ENCODE assay signal across 1 cellular context in genomic region chr17:21028192-21028591, GRCh38.
TF ChIP-seq lines count a peak whose summit lies in the region.

No MANE protein-coding gene starts in this region.

TF ChIP-seq in GM23338, 12 proteins besides CTCF, POLR2A, EP300 and RAD21 (continued from another document):
- TF ChIP-seq, protein P1, sequence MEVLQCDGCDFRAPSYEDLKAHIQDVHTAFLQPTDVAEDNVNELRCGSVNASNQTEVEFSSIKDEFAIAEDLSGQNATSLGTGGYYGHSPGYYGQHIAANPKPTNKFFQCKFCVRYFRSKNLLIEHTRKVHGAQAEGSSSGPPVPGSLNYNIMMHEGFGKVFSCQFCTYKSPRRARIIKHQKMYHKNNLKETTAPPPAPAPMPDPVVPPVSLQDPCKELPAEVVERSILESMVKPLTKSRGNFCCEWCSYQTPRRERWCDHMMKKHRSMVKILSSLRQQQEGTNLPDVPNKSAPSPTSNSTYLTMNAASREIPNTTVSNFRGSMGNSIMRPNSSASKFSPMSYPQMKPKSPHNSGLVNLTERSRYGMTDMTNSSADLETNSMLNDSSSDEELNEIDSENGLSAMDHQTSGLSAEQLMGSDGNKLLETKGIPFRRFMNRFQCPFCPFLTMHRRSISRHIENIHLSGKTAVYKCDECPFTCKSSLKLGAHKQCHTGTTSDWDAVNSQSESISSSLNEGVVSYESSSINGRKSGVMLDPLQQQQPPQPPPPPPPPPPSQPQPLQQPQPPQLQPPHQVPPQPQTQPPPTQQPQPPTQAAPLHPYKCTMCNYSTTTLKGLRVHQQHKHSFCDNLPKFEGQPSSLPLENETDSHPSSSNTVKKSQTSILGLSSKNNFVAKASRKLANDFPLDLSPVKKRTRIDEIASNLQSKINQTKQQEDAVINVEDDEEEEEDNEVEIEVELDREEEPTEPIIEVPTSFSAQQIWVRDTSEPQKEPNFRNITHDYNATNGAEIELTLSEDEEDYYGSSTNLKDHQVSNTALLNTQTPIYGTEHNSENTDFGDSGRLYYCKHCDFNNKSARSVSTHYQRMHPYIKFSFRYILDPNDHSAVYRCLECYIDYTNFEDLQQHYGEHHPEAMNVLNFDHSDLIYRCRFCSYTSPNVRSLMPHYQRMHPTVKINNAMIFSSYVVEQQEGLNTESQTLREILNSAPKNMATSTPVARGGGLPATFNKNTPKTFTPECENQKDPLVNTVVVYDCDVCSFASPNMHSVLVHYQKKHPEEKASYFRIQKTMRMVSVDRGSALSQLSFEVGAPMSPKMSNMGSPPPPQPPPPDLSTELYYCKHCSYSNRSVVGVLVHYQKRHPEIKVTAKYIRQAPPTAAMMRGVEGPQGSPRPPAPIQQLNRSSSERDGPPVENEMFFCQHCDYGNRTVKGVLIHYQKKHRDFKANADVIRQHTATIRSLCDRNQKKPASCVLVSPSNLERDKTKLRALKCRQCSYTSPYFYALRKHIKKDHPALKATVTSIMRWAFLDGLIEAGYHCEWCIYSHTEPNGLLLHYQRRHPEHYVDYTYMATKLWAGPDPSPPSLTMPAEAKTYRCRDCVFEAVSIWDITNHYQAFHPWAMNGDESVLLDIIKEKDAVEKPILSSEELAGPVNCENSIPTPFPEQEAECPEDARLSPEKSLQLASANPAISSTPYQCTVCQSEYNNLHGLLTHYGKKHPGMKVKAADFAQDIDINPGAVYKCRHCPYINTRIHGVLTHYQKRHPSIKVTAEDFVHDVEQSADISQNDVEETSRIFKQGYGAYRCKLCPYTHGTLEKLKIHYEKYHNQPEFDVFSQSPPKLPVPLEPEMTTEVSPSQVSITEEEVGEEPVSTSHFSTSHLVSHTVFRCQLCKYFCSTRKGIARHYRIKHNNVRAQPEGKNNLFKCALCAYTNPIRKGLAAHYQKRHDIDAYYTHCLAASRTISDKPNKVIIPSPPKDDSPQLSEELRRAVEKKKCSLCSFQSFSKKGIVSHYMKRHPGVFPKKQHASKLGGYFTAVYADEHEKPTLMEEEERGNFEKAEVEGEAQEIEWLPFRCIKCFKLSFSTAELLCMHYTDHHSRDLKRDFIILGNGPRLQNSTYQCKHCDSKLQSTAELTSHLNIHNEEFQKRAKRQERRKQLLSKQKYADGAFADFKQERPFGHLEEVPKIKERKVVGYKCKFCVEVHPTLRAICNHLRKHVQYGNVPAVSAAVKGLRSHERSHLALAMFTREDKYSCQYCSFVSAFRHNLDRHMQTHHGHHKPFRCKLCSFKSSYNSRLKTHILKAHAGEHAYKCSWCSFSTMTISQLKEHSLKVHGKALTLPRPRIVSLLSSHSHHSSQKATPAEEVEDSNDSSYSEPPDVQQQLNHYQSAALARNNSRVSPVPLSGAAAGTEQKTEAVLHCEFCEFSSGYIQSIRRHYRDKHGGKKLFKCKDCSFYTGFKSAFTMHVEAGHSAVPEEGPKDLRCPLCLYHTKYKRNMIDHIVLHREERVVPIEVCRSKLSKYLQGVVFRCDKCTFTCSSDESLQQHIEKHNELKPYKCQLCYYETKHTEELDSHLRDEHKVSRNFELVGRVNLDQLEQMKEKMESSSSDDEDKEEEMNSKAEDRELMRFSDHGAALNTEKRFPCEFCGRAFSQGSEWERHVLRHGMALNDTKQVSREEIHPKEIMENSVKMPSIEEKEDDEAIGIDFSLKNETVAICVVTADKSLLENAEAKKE (CRISPR knock-in tag; IDR thresholded peaks at IDR 0.05) = no peak
- no peak for TF ChIP-seq CREB1 (CRISPR knock-in tag; IDR thresholded peaks at IDR 0.05; ENCODE audit: low read depth)
- TF ChIP-seq EZH2 (IDR thresholded peaks at IDR 0.05; ENCODE audit: low read depth, unreplicated experiment) = no peak
- no peak for TF ChIP-seq ZNF114 (CRISPR knock-in tag; IDR thresholded peaks at IDR 0.05)
